ENCODE assay signal across 18 cellular contexts in genomic region chr6:2275892-2276242, GRCh38.
"Had no signal": no experiment of that assay in that cellular context is flagged by ENCODE, and none has a peak within 500 bp of the region (broad histone marks: within the 10 kb centered on the region; RNA-seq: fewer than 3 reads in every experiment).

No MANE protein-coding gene starts in this region.

- H3K9me3 ChIP-seq: neutrophil, pancreas, suprapubic skin, upper lobe of right lung had no signal

- H3K27ac ChIP-seq: coronary artery, neutrophil, pancreas, suprapubic skin, upper lobe of right lung, vagina had no signal

- ATAC-seq: mucosa of descending colon; naive thymus-derived CD8-positive, alpha-beta T cell; right cardiac atrium; stimulated activated effector memory CD8-positive, alpha-beta T cell treated with anti-CD3 and anti-CD28 coated beads, Interleukin-12 subunit alpha, Interleukin-12 subunit beta, amount 100 ng/mL, for 72 hours; stimulated activated naive CD8-positive, alpha-beta T cell treated with anti-CD3 and anti-CD28 coated beads, Interleukin-15, Interleukin-2, amounts not matched to agents 100 U/mL and 50 U/mL, for 24 hours; upper lobe of right lung had no signal

- H3K4me3 Mint-ChIP-seq: naive thymus-derived CD8-positive, alpha-beta T cell; stimulated activated effector memory CD8-positive, alpha-beta T cell treated with anti-CD3 and anti-CD28 coated beads, Interleukin-12 subunit alpha, Interleukin-12 subunit beta, amount 100 ng/mL, for 72 hours had no signal

- H3K27me3 ChIP-seq: esophagus muscularis mucosa, neutrophil, pancreas, suprapubic skin, tibial artery, upper lobe of right lung, vagina had no signal

- H3K36me3 ChIP-seq: upper lobe of right lung had no signal

- H3K4me1 ChIP-seq: pancreas, suprapubic skin, upper lobe of right lung, vagina had no signal

- H3K4me3 ChIP-seq: coronary artery, esophagus muscularis mucosa, mucosa of descending colon, pancreas, suprapubic skin, tibial artery, upper lobe of right lung, vagina had no signal

- DNase-seq: effector CD4-positive, alpha-beta T cell; hypothalamus; mucosa of descending colon; naive thymus-derived CD8-positive, alpha-beta T cell; pancreas; right cardiac atrium; stimulated activated CD4-positive, alpha-beta T cell treated with anti-CD3 and anti-CD28 coated beads, Interleukin-4, amount 100 ng/mL, for 1 hour; stimulated activated CD8-positive, alpha-beta memory T cell treated with anti-CD3 and anti-CD28 coated beads, Interleukin-4, amount 100 ng/mL, for 48 hours; stimulated activated naive CD8-positive, alpha-beta T cell treated with anti-CD3 and anti-CD28 coated beads, Interleukin-15, Interleukin-2, amounts not matched to agents 100 U/mL and 50 U/mL, for 24 hours; tibial artery; upper lobe of right lung had no signal

- H3K27me3 Mint-ChIP-seq: naive thymus-derived CD8-positive, alpha-beta T cell; progenitor cell of endocrine pancreas had no signal

- H3K4me1 Mint-ChIP-seq: stimulated activated effector memory CD8-positive, alpha-beta T cell treated with anti-CD3 and anti-CD28 coated beads, Interleukin-12 subunit alpha, Interleukin-12 subunit beta, amount 100 ng/mL, for 72 hours had no signal

- H3K27ac Mint-ChIP-seq: progenitor cell of endocrine pancreas; stimulated activated effector memory CD8-positive, alpha-beta T cell treated with anti-CD3 and anti-CD28 coated beads, Interleukin-12 subunit alpha, Interleukin-12 subunit beta, amount 100 ng/mL, for 72 hours had no signal
